Comparison of ENCODE assay signal across 10 cellular contexts in genomic region chr16:81738831-81739496, GRCh38. TPM values are rescaled to one million over a fixed set of nuclear protein-coding genes. Genes with fewer than 3 reads are reported as not detected.
DNase-seq lines count a peak whose midpoint lies in the region; ATAC-seq and TF ChIP-seq lines count a peak whose summit lies in the region.
"Had no signal": no experiment of that assay in that cellular context is flagged by ENCODE, and none has a peak within 500 bp of the region (broad histone marks: within the 10 kb centered on the region; RNA-seq: fewer than 3 reads in every experiment).

No MANE protein-coding gene starts in this region.

- H3K4me3 ChIP-seq in adrenal gland, result no peak overlapping the region
- peak overlapping the region; percentile 67 to 70 for H3K4me3 ChIP-seq in neutrophil (ENCODE audit: low read depth in 1 of 2, low read length in 1 of 2)
- no peak overlapping the region for H3K4me3 ChIP-seq in uterus
- H3K4me3 ChIP-seq: smooth muscle cell had no signal

- WGBS in adrenal gland, 4 donors, result 58 to 80% (median 63%) methylated on average over 13 to 18 of the region's 18 CpGs

- H3K4me1 Mint-ChIP-seq in activated T-cell treated with anti-CD3 and anti-CD28 coated beads, Interleukin-2, amount 50 U/mL, for 4 hours (ENCODE audit: low read depth), result peaks cover 10% of the 10 kb centered on the region
- peaks cover 24% of the 10 kb centered on the region for H3K4me1 Mint-ChIP-seq in activated CD4-positive, alpha-beta memory T cell treated with anti-CD3 and anti-CD28 coated beads, Interleukin-2, amount 10 ng/mL, durations not matched to agents 7 days and 5 days

- POLR2A ChIA-PET in activated CD4-positive, alpha-beta memory T cell treated with anti-CD3 and anti-CD28 coated beads, Interleukin-2, amount 10 ng/mL, durations not matched to agents 7 days and 5 days (lab: Charles Lee), result no interaction called here

- intact Hi-C loops in adrenal gland (cut with DNase I) (loop anchor here (5.0 kb wide), 2 partner anchors 532 to 702 kb away; partner anchors contain the start of gene ATMIN (in 2 of the 2)), uterus (cut with DNase I; ENCODE audit: low total_unique reads) (no loop called here)

- no peak overlapping the region for H3K27ac ChIP-seq in adrenal gland
- H3K27ac ChIP-seq in neutrophil, result peak overlapping the region; percentile 97
- no peak overlapping the region for H3K27ac ChIP-seq in uterus

- no peaks in the 10 kb centered on the region for H3K36me3 Mint-ChIP-seq in activated T-cell treated with anti-CD3 and anti-CD28 coated beads, Interleukin-2, amount 50 U/mL, for 4 hours (ENCODE audit: insufficient read depth)
- no peaks in the 10 kb centered on the region for H3K36me3 Mint-ChIP-seq in activated CD4-positive, alpha-beta memory T cell treated with anti-CD3 and anti-CD28 coated beads, Interleukin-2, amount 10 ng/mL, durations not matched to agents 7 days and 5 days (ENCODE audit: low read depth)

- peaks cover 5 to 10% of the 10 kb centered on the region in 2 donors for H3K4me1 ChIP-seq in adrenal gland (replicated peaks in 1 of 2)
- peaks cover 49 to 51% of the 10 kb centered on the region in 2 experiments for H3K4me1 ChIP-seq in neutrophil (ENCODE audit: control insufficient read depth in 1 of 2, insufficient read depth in 1 of 2, low read depth in 1 of 2, low read length in 1 of 2)
- H3K4me1 ChIP-seq in uterus, result no peaks in the 10 kb centered on the region

- no peak overlapping the region for H3K4me3 Mint-ChIP-seq in activated T-cell treated with anti-CD3 and anti-CD28 coated beads, Interleukin-2, amount 50 U/mL, for 4 hours
- no peak overlapping the region for H3K4me3 Mint-ChIP-seq in activated CD4-positive, alpha-beta memory T cell treated with anti-CD3 and anti-CD28 coated beads, Interleukin-2, amount 10 ng/mL, durations not matched to agents 7 days and 5 days

- H3K27ac Mint-ChIP-seq in activated CD4-positive, alpha-beta memory T cell treated with anti-CD3 and anti-CD28 coated beads, Interleukin-2, amount 10 ng/mL, durations not matched to agents 7 days and 5 days, result no peak overlapping the region

- TF ChIP-seq POLR2A in GM15510 (IDR thresholded peaks at IDR 0.05; ENCODE audit: borderline replicate concordance, extremely low read depth, insufficient read length) (peak; percentile 27), adrenal gland (IDR thresholded peaks at IDR 0.05) (no peak), uterus (IDR thresholded peaks at IDR 0.05) (no peak)

- H3K36me3 ChIP-seq in adrenal gland (replicated peaks in 1 of 2) (no peaks in the 10 kb centered on the region), neutrophil (no peaks in the 10 kb centered on the region), uterus (no peaks in the 10 kb centered on the region)

- DNase-seq in adrenal gland, result peak in 6 of 7 donors; percentile 40 to 64 (median 47)
- no peak for DNase-seq in uterus
- DNase-seq in activated T-cell treated with anti-CD3 and anti-CD28 coated beads, Interleukin-2, amount 50 U/mL, for 4 hours, result no peak
- no peak for DNase-seq in activated CD4-positive, alpha-beta memory T cell treated with anti-CD3 and anti-CD28 coated beads, Interleukin-2, amount 10 ng/mL, durations not matched to agents 7 days and 5 days
- DNase-seq in SW 1271 (lab: John Stamatoyannopoulos, UW), result no peak
- DNase-seq: MM.1S had no signal

- H3K27me3 ChIP-seq in adrenal gland (no peaks in the 10 kb centered on the region), neutrophil (no peaks in the 10 kb centered on the region), uterus (no peaks in the 10 kb centered on the region)

- peak; percentile 31 for ATAC-seq in HG03342 (IDR thresholded peaks at IDR 0.05; ENCODE audit: unreplicated experiment)
- no peak for ATAC-seq in activated T-cell treated with anti-CD3 and anti-CD28 coated beads, Interleukin-2, amount 50 U/mL, for 4 hours

- no peaks in the 10 kb centered on the region for H3K27me3 Mint-ChIP-seq in activated T-cell treated with anti-CD3 and anti-CD28 coated beads, Interleukin-2, amount 50 U/mL, for 4 hours (ENCODE audit: low read depth)
- no peaks in the 10 kb centered on the region for H3K27me3 Mint-ChIP-seq in activated CD4-positive, alpha-beta memory T cell treated with anti-CD3 and anti-CD28 coated beads, Interleukin-2, amount 10 ng/mL, durations not matched to agents 7 days and 5 days

- TF ChIP-seq CTCF in adrenal gland (IDR thresholded peaks at IDR 0.05) (no peak), neutrophil (IDR thresholded peaks at IDR 0.05) (peak; percentile 60), uterus (IDR thresholded peaks at IDR 0.05) (no peak)

- H3K9me3 ChIP-seq in adrenal gland (replicated peaks in 1 of 3), result no peaks in the 10 kb centered on the region
- no peaks in the 10 kb centered on the region for H3K9me3 ChIP-seq in neutrophil
- no peaks in the 10 kb centered on the region for H3K9me3 ChIP-seq in uterus

- no peaks in the 10 kb centered on the region for H3K9me3 Mint-ChIP-seq in activated T-cell treated with anti-CD3 and anti-CD28 coated beads, Interleukin-2, amount 50 U/mL, for 4 hours
- H3K9me3 Mint-ChIP-seq in activated CD4-positive, alpha-beta memory T cell treated with anti-CD3 and anti-CD28 coated beads, Interleukin-2, amount 10 ng/mL, durations not matched to agents 7 days and 5 days, result no peaks in the 10 kb centered on the region

- CTCF ChIA-PET in activated CD4-positive, alpha-beta memory T cell treated with anti-CD3 and anti-CD28 coated beads, Interleukin-2, amount 10 ng/mL, durations not matched to agents 7 days and 5 days (lab: Charles Lee), result interaction anchor here (0.8 to 3.3 kb wide), 5 partner anchors 9 to 534 kb away, joined by 3 to 13 read pairs (median 9); no protein-coding TSS in a partner anchor

RNA-seq across cellular contexts. Expression of gene PLCG2, which starts 40.1 kb away (rescaled TPM):
- 10 to 100 TPM in 5 of 8 donors, 1 to 10 TPM in 3; 4.8 to 47.2 (median 10.9) TPM for total RNA-seq in adrenal gland
- polyA plus RNA-seq in adrenal gland, result 10 to 100 TPM in 1 of 3 donors, 1 to 10 TPM in 2; 5.1 to 47.6 (median 8.3) TPM
- total RNA-seq in uterus, result 10 to 100 TPM; 11.2 to 39.4 (median 18.8) TPM
- total RNA-seq in activated T-cell treated with anti-CD3 and anti-CD28 coated beads, Interleukin-2, amount 50 U/mL, for 4 hours, result 1 to 10 TPM; 2.6 to 3.4 (median 2.7) TPM
- 10 to 100 TPM; 11.0 to 13.3 TPM for total RNA-seq in activated CD4-positive, alpha-beta memory T cell treated with anti-CD3 and anti-CD28 coated beads, Interleukin-2, amount 10 ng/mL, durations not matched to agents 7 days and 5 days
- polyA plus RNA-seq: smooth muscle cell had no signal

Comparison
In these comparisons a context has a peak if more than half of its experiments do, and no peak if none do; other contexts are left out.
1. DNase-seq: peak in adrenal gland (6 of 7); none in uterus (0 of 2), activated T-cell treated with anti-CD3 and anti-CD28 coated beads, Interleukin-2, amount 50 U/mL, for 4 hours (single experiment), activated CD4-positive, alpha-beta memory T cell treated with anti-CD3 and anti-CD28 coated beads, Interleukin-2, amount 10 ng/mL, durations not matched to agents 7 days and 5 days (single experiment) and SW 1271 (0 of 2).
2. H3K4me3 ChIP-seq: peak in neutrophil (2 of 2); none in adrenal gland (0 of 4) and uterus (0 of 2).